1 cellular context compared by ENCODE assay signal in genomic region chr1:228836427-228836826, GRCh38.
TF ChIP-seq lines count a peak whose summit lies in the region.

No MANE protein-coding gene starts in this region.

TF ChIP-seq in HepG2, 621 proteins besides CTCF, POLR2A, EP300 and RAD21 (continued from another document and continues in another):
- TF ChIP-seq ZNF281 (CRISPR knock-in tag; IDR thresholded peaks at IDR 0.05; ENCODE audit: borderline replicate concordance) (peak; percentile 25; the same call in 1 of the 2 replicates), ZNF282 (IDR thresholded peaks at IDR 0.05; ENCODE audit: partially characterized antibody) (no peak), HOXA3 (CRISPR knock-in tag; IDR thresholded peaks at IDR 0.05) (peak; percentile 72; the same call in 1 of the 2 replicates), IRF1 (CRISPR knock-in tag; IDR thresholded peaks at IDR 0.05; ENCODE audit: low read depth) (no peak), ZNF441 (CRISPR knock-in tag; IDR thresholded peaks at IDR 0.05; ENCODE audit: borderline replicate concordance) (no peak), FIP1L1 (IDR thresholded peaks at IDR 0.05; ENCODE audit: borderline replicate concordance, insufficient read depth, low read depth, low read length) (no peak), ZEB1 (IDR thresholded peaks at IDR 0.05; ENCODE audit: insufficient replicate concordance, low read depth) (peak; percentile 42), RFX5 (IDR thresholded peaks at IDR 0.05; ENCODE audit: low read depth, low read length) (no peak), ZBTB38 (CRISPR knock-in tag; IDR thresholded peaks at IDR 0.05) (no peak; the same call in 1 of the 2 replicates), GPBP1L1 (CRISPR knock-in tag; IDR thresholded peaks at IDR 0.05) (no peak), TRAFD1 (CRISPR knock-in tag; IDR thresholded peaks at IDR 0.05; ENCODE audit: borderline replicate concordance) (no peak), TBL1XR1 (IDR thresholded peaks at IDR 0.05; ENCODE audit: borderline replicate concordance, low read length, partially characterized antibody) (no peak), DNMT1 (CRISPR knock-in tag; IDR thresholded peaks at IDR 0.05) (no peak), BORCS8-MEF2B (CRISPR knock-in tag; IDR thresholded peaks at IDR 0.05) (no peak), FOXA3 (CRISPR knock-in tag; IDR thresholded peaks at IDR 0.05) (peak; percentile 95), SKI (IDR thresholded peaks at IDR 0.05; ENCODE audit: partially characterized antibody) (no peak), MYC (CRISPR knock-in tag; IDR thresholded peaks at IDR 0.05; ENCODE audit: borderline replicate concordance) (peak; percentile 71; the same call in 1 of the 2 replicates), ZNF709 (CRISPR knock-in tag; IDR thresholded peaks at IDR 0.05) (no peak), MAX (IDR thresholded peaks at IDR 0.05) (peak; percentile 69), ZNF577 (CRISPR knock-in tag; IDR thresholded peaks at IDR 0.05; ENCODE audit: borderline replicate concordance, low read depth) (no peak), ZNF543 (CRISPR knock-in tag; IDR thresholded peaks at IDR 0.05) (no peak), ZHX1 (CRISPR knock-in tag; IDR thresholded peaks at IDR 0.05; ENCODE audit: low read depth) (0 out of 2 replicates have a peak, but pooled peaks have one; percentile 24), ETV5 (CRISPR knock-in tag; IDR thresholded peaks at IDR 0.05; ENCODE audit: borderline replicate concordance) (peak; percentile 29; the same call in 1 of the 2 replicates), ZNF296 (CRISPR knock-in tag; conservative IDR thresholded peaks at IDR 0.05) (no peak), ZNF292 (CRISPR knock-in tag; IDR thresholded peaks at IDR 0.05; ENCODE audit: borderline replicate concordance, low read depth) (peak; percentile 97), HMGXB4 (CRISPR knock-in tag; IDR thresholded peaks at IDR 0.05; ENCODE audit: borderline replicate concordance in 1 of 2, low read depth in 1 of 2) (peak in 1 of 2 experiments; percentile 23; a peak in 1 of 4 replicates), ZNF609 (CRISPR knock-in tag; IDR thresholded peaks at IDR 0.05; ENCODE audit: borderline replicate concordance) (no peak), SALL1 (CRISPR knock-in tag; IDR thresholded peaks at IDR 0.05) (peak; percentile 77), ZNF7 (CRISPR knock-in tag; IDR thresholded peaks at IDR 0.05) (0 out of 2 replicates have a peak, but pooled peaks have one; percentile 31), NFE2L2 (IDR thresholded peaks at IDR 0.05; ENCODE audit: low read length) (no peak), MAZ (IDR thresholded peaks at IDR 0.05; ENCODE audit: borderline replicate concordance, low read depth, low read length) (no peak), MAZ (CRISPR knock-in tag; IDR thresholded peaks at IDR 0.05; ENCODE audit: low read depth) (0 out of 2 replicates have a peak, but pooled peaks have one; percentile 43), ZKSCAN8 (CRISPR knock-in tag; IDR thresholded peaks at IDR 0.05; ENCODE audit: borderline replicate concordance) (0 out of 2 replicates have a peak, but pooled peaks have one; percentile 31), TGIF2 (CRISPR knock-in tag; IDR thresholded peaks at IDR 0.05) (0 out of 2 replicates have a peak, but pooled peaks have one; percentile 18), STAG1 (CRISPR knock-in tag; IDR thresholded peaks at IDR 0.05) (peak; percentile 43), ISX (CRISPR knock-in tag; conservative IDR thresholded peaks at IDR 0.05) (no peak), REXO4 (CRISPR knock-in tag; IDR thresholded peaks at IDR 0.05; ENCODE audit: borderline replicate concordance) (no peak), BRF2 (CRISPR knock-in tag; IDR thresholded peaks at IDR 0.05) (no peak), XBP1 (CRISPR knock-in tag; IDR thresholded peaks at IDR 0.05) (no peak), ZSCAN30 (CRISPR knock-in tag; IDR thresholded peaks at IDR 0.05) (no peak), SSRP1 (CRISPR knock-in tag; IDR thresholded peaks at IDR 0.05) (peak; percentile 32; the same call in 1 of the 2 replicates), NFYC (CRISPR knock-in tag; IDR thresholded peaks at IDR 0.05) (no peak), HOXA5 (CRISPR knock-in tag; IDR thresholded peaks at IDR 0.05) (no peak)
